In genomic region chr2:68730828-68731227, GRCh38 we compare ENCODE assay signal across 14 cellular contexts. TPM values are rescaled to one million over a fixed set of nuclear protein-coding genes. Genes with fewer than 3 reads are reported as not detected.
DNase-seq lines count a peak whose midpoint lies in the region; ATAC-seq and TF ChIP-seq lines count a peak whose summit lies in the region.
"Had no signal": no experiment of that assay in that cellular context is flagged by ENCODE, and none has a peak within 500 bp of the region (broad histone marks: within the 10 kb centered on the region; RNA-seq: fewer than 3 reads in every experiment).

No MANE protein-coding gene starts in this region.

- no peaks in the 10 kb centered on the region for H4K20me1 ChIP-seq in fibroblast of lung (ENCODE audit: control insufficient read depth, extremely low read depth, insufficient read depth, low read length)

- H3K4me2 ChIP-seq in fibroblast of lung (ENCODE audit: extremely low read depth, insufficient read depth, low read length) = no peak overlapping the region

- H3K4me3 ChIP-seq in A673 (ENCODE audit: low read depth, low read length, poor library complexity, severe bottlenecking) (no peak overlapping the region), fibroblast of lung (replicated peaks in 1 of 4; ENCODE audit: control extremely low read depth in 1 of 4, insufficient read depth in 1 of 4, low read depth in 3 of 4, low read length in 4 of 4) (no peak overlapping the region), heart left ventricle (no peak overlapping the region)
- H3K4me3 ChIP-seq: esophagus squamous epithelium had no signal

- peak; percentile 45 for DNase-seq in A673 (ENCODE audit: low spot score)
- DNase-seq in Daoy (ENCODE audit: low read depth) = peak; percentile 63
- DNase-seq in RKO (ENCODE audit: low spot score) = peak; percentile 19
- peak; percentile 38 to 75 for DNase-seq in fibroblast of lung (ENCODE audit: low read depth in 2 of 2)
- DNase-seq in DMS79 treated with DMSO at 0.1 percent for 48 hours (lab: John Stamatoyannopoulos, UW) = no peak
- DNase-seq in activated T-cell treated with anti-CD3 and anti-CD28 coated beads, Interleukin-2, amount 50 U/mL, for 48 hours = no peak
- DNase-seq in heart left ventricle = no peak
- DNase-seq in NCI-H1436 (lab: John Stamatoyannopoulos, UW) = no peak
- DNase-seq: esophagus squamous epithelium, midbrain, NCI-H748 treated with DMSO at 0.1 percent for 48 hours, SHP77 had no signal

- TF ChIP-seq POLR2A in heart left ventricle (IDR thresholded peaks at IDR 0.05) = no peak

- TF ChIP-seq CTCF in A673 (conservative IDR thresholded peaks at IDR 0.05; ENCODE audit: low read depth, low read length) (no peak), fibroblast of lung (conservative IDR thresholded peaks at IDR 0.05 in 1 of 2, IDR thresholded peaks at IDR 0.05 in 1 of 2; ENCODE audit: low read depth in 1 of 2, low read length in 2 of 2) (no peak), heart left ventricle (IDR thresholded peaks at IDR 0.05) (no peak)

- BruUV-seq in A673 (replicated peaks; lab: Mats Ljungman, UMichigan) = no TSS peak

- POLR2A ChIA-PET in A673 (lab: Charles Lee; ENCODE audit: low non-redundant PET) = no interaction called here

- WGBS in heart left ventricle, 4 donors = 59 to 76% (median 68%) methylated on average over 6 of the region's 6 CpGs

- H3K9me3 ChIP-seq in A673 (ENCODE audit: low read depth, low read length, poor library complexity, severe bottlenecking) (no peaks in the 10 kb centered on the region), fibroblast of lung (ENCODE audit: control insufficient read depth, insufficient read depth, low read depth, low read length) (no peaks in the 10 kb centered on the region), heart left ventricle (no peaks in the 10 kb centered on the region)
- H3K9me3 ChIP-seq: esophagus squamous epithelium had no signal

- ATAC-seq in heart left ventricle = no peak
- ATAC-seq: activated naive CD4-positive, alpha-beta T cell treated with anti-CD3 and anti-CD28 coated beads, Interleukin-2, amount 50 U/mL, for 72 hours had no signal

- H3K27me3 ChIP-seq in A673 (replicated peaks; ENCODE audit: insufficient read depth, low read depth, low read length, poor library complexity) = no peaks in the 10 kb centered on the region
- no peaks in the 10 kb centered on the region for H3K27me3 ChIP-seq in fibroblast of lung (ENCODE audit: control insufficient read depth, insufficient read depth, low read length)
- H3K27me3 ChIP-seq in heart left ventricle = no peaks in the 10 kb centered on the region
- H3K27me3 ChIP-seq: esophagus squamous epithelium had no signal

- H3K36me3 ChIP-seq in A673 (ENCODE audit: insufficient read depth, low read length, poor library complexity, severe bottlenecking) = no peaks in the 10 kb centered on the region
- no peaks in the 10 kb centered on the region for H3K36me3 ChIP-seq in fibroblast of lung (ENCODE audit: control insufficient read depth, insufficient read depth, low read length)
- H3K36me3 ChIP-seq in heart left ventricle = no peaks in the 10 kb centered on the region
- H3K36me3 ChIP-seq: esophagus squamous epithelium had no signal

- H2AFZ ChIP-seq in fibroblast of lung (ENCODE audit: low read length) = no peak overlapping the region

- intact Hi-C loops in A673 (cut with micrococcal nuclease; ENCODE audit: unreplicated experiment) (no loop called here), heart left ventricle (cut with DNase I) (no loop called here)

- H3K9ac ChIP-seq in fibroblast of lung (ENCODE audit: insufficient read depth, low read length) = no peak overlapping the region

- no peaks in the 10 kb centered on the region for H3K79me2 ChIP-seq in fibroblast of lung (ENCODE audit: control insufficient read depth, insufficient read depth, low read length)

- CTCF ChIA-PET in A673 (lab: Charles Lee) = no interaction called here

- no peaks in the 10 kb centered on the region for H3K4me1 ChIP-seq in A673 (ENCODE audit: insufficient read depth, low read length, poor library complexity, severe bottlenecking)
- peaks cover 2% of the 10 kb centered on the region for H3K4me1 ChIP-seq in fibroblast of lung (ENCODE audit: control insufficient read depth, extremely low read depth, insufficient read depth, low read length)
- H3K4me1 ChIP-seq in heart left ventricle = peaks cover 0 to 54% (median 0%) of the 10 kb centered on the region in 12 donors

- H3K27ac ChIP-seq in A673 (ENCODE audit: low read depth, low read length, poor library complexity, severe bottlenecking) = no peak overlapping the region
- no peak overlapping the region for H3K27ac ChIP-seq in fibroblast of lung (ENCODE audit: insufficient read depth, low read length)
- H3K27ac ChIP-seq in heart left ventricle = peak overlapping the region in 1 of 12 donors; percentile 83

RNA-seq across cellular contexts. Expression of gene ARHGAP25, which starts 3.8 kb away (rescaled TPM):
- total RNA-seq in A673 (2021) (5.4 and 6.2 TPM in 2 replicates), fibroblast of lung (3.1 and 5.8 TPM in 2 replicates), heart left ventricle (10 to 100 TPM in 2 of 9 donors, 1 to 10 TPM in 7; 2.6 to 27.9 (median 5.4) TPM)
- 0.51 and 1.7 TPM in 2 replicates for total RNA-seq in Daoy (2014; rRNA removed; shearing (Covaris generic))
- polyA plus RNA-seq in fibroblast of lung (2.7 and 4.1 TPM in 2 replicates), heart left ventricle (1 to 10 TPM; 2.9 to 4.8 TPM)
- polyA plus RNA-seq in fibroblast of lung (2012) = 1.3 and 2.7 TPM in 2 replicates
- polyA minus RNA-seq in fibroblast of lung (ENCODE audit: low replicate concordance) = 4.2 and 5.7 TPM in 2 replicates
- polyA plus RNA-seq: BJ had no signal

Comparison
In these comparisons a context has a peak if more than half of its experiments do, and no peak if none do; other contexts are left out.
1. DNase-seq: peak in A673 (single experiment), Daoy (single experiment), RKO (single experiment) and fibroblast of lung (2 of 2); none in DMS79 treated with DMSO at 0.1 percent for 48 hours (single experiment), activated T-cell treated with anti-CD3 and anti-CD28 coated beads, Interleukin-2, amount 50 U/mL, for 48 hours (0 of 2), heart left ventricle (0 of 5) and NCI-H1436 (single experiment).